Comparison of ENCODE assay signal across 9 cellular contexts in the genomic region with DNA sequence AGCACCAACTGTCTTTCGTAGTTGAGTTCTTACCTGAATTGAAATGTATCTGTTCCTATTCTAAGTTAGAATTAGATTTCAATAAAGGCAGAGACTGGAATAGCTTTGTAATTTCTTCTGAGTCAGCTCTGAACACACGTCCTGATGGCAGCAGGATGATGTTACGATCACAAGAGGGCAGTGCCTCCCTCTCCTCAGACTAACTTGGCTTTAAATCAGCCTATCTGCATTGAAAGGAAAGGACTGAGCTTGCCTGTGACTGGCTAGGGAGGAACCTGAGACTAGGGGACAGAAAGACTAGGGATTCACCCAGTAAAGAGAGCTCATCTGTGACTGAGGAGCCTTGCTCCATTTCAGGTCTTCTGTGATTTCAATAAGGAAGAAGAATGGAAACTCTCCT.
DNase-seq lines count a peak whose midpoint lies in the region; ATAC-seq, FAIRE-seq and TF ChIP-seq lines count a peak whose summit lies in the region.
"Had no signal": no experiment of that assay in that cellular context is flagged by ENCODE, and none has a peak within 500 bp of the region (broad histone marks: within the 10 kb centered on the region; RNA-seq: fewer than 3 reads in every experiment).

No MANE protein-coding gene starts in this region.

- H3K27ac ChIP-seq in endothelial cell of umbilical vein (ENCODE audit: insufficient read depth, low read depth, low read length): no peak overlapping the region
- H3K27ac ChIP-seq: HL-60 had no signal

- dilution Hi-C loops in endothelial cell of umbilical vein (cut with MboI; ENCODE audit: extremely low pct_ligation_motif_present, low sequenced_read_pairs): no loop called here

- H3K36me3 ChIP-seq in endothelial cell of umbilical vein (ENCODE audit: control insufficient read depth in 2 of 2, extremely low read depth in 1 of 2, insufficient read depth in 2 of 2, low read length in 2 of 2): no peaks in the 10 kb centered on the region

- no peak overlapping the region for H3K4me2 ChIP-seq in endothelial cell of umbilical vein (ENCODE audit: insufficient read depth, low read length)

- H4K20me1 ChIP-seq in endothelial cell of umbilical vein (replicated peaks; ENCODE audit: control insufficient read depth, extremely low read depth, insufficient read depth, low read length): no peaks in the 10 kb centered on the region

- no peak for TF ChIP-seq POLR2A in endothelial cell of umbilical vein (IDR thresholded peaks at IDR 0.05; ENCODE audit: low read depth, low read length)

- no peaks in the 10 kb centered on the region for H3K4me1 ChIP-seq in endothelial cell of umbilical vein (ENCODE audit: control insufficient read depth, extremely low read depth, insufficient read depth, low read length)

- CTCF ChIA-PET in endothelial cell of umbilical vein (lab: Charles Lee): interaction anchor here (0.7 to 12.3 kb wide), 19 partner anchors 10 to 147 kb away, joined by 3 to 184 read pairs (median 4); no protein-coding TSS in a partner anchor

- no TSS peak for BruUV-seq in endothelial cell of umbilical vein (replicated peaks; lab: Mats Ljungman, UMichigan)

- H3K4me3 Mint-ChIP-seq in stimulated activated naive CD8-positive, alpha-beta T cell treated with anti-CD3 and anti-CD28 coated beads, Interleukin-15, Interleukin-2, amounts not matched to agents 100 ng/mL and 50 ng/mL, for 24 hours: peak overlapping the region; percentile 87

- H3K27me3 Mint-ChIP-seq in stimulated activated naive CD8-positive, alpha-beta T cell treated with anti-CD3 and anti-CD28 coated beads, Interleukin-15, Interleukin-2, amounts not matched to agents 100 ng/mL and 50 ng/mL, for 24 hours: peaks cover 4% of the 10 kb centered on the region

- TF ChIP-seq CTCF in endothelial cell of umbilical vein (IDR thresholded peaks at IDR 0.05; ENCODE audit: extremely low read depth in 1 of 2, insufficient read depth in 1 of 2, low read depth in 1 of 2, low read length in 2 of 2): peak; percentile 6 to 26

- intact Hi-C loops in endothelial cell of umbilical vein (cut with micrococcal nuclease): no loop called here

- H3K27ac Mint-ChIP-seq in stimulated activated naive CD8-positive, alpha-beta T cell treated with anti-CD3 and anti-CD28 coated beads, Interleukin-15, Interleukin-2, amounts not matched to agents 100 ng/mL and 50 ng/mL, for 24 hours: peak overlapping the region; percentile 88

- H3K79me2 ChIP-seq in endothelial cell of umbilical vein (ENCODE audit: control insufficient read depth, insufficient read depth, low read length): no peaks in the 10 kb centered on the region

- peaks cover 25% of the 10 kb centered on the region for H3K4me1 Mint-ChIP-seq in stimulated activated naive CD8-positive, alpha-beta T cell treated with anti-CD3 and anti-CD28 coated beads, Interleukin-15, Interleukin-2, amounts not matched to agents 100 ng/mL and 50 ng/mL, for 24 hours (ENCODE audit: low read depth)

- H3K27me3 ChIP-seq in endothelial cell of umbilical vein (ENCODE audit: control insufficient read depth in 2 of 2, insufficient read depth in 2 of 2, low read length in 2 of 2): peaks cover 0 to 1% of the 10 kb centered on the region in 2 experiments

- DNase-seq in activated naive CD4-positive, alpha-beta T cell treated with Interleukin-2 at 50 U/mL for 16 hours: peak; percentile 24
- no peak for DNase-seq in activated naive CD4-positive, alpha-beta T cell (lab: John Stamatoyannopoulos, UW)
- DNase-seq in SW 1271 (lab: John Stamatoyannopoulos, UW) (peak; percentile 23 to 29), endothelial cell of umbilical vein (ENCODE audit: low read depth, low spot score) (peak; percentile 23), NCI-H510A treated with DMSO at 0.1 percent for 48 hours (lab: John Stamatoyannopoulos, UW) (no peak)

- H3K9ac ChIP-seq in endothelial cell of umbilical vein (replicated peaks; ENCODE audit: extremely low read depth, insufficient read depth, low read length): no peak overlapping the region

- H3K4me3 ChIP-seq in endothelial cell of umbilical vein (replicated peaks in 1 of 3; ENCODE audit: insufficient read depth in 1 of 3, low read depth in 1 of 3, low read length in 3 of 3): no peak overlapping the region

- H3K9me3 Mint-ChIP-seq in stimulated activated naive CD8-positive, alpha-beta T cell treated with anti-CD3 and anti-CD28 coated beads, Interleukin-15, Interleukin-2, amounts not matched to agents 100 ng/mL and 50 ng/mL, for 24 hours: no peaks in the 10 kb centered on the region

- ATAC-seq in GM19035 (IDR thresholded peaks at IDR 0.05; ENCODE audit: unreplicated experiment) (no peak), HG03521 (IDR thresholded peaks at IDR 0.05; ENCODE audit: unreplicated experiment) (no peak)

- POLR2A ChIA-PET in endothelial cell of umbilical vein (lab: Charles Lee): no interaction called here

- H3K9me1 ChIP-seq in endothelial cell of umbilical vein (replicated peaks; ENCODE audit: control insufficient read depth, extremely low read depth, insufficient read depth, low read length): no peaks in the 10 kb centered on the region

- H3K36me3 Mint-ChIP-seq in stimulated activated naive CD8-positive, alpha-beta T cell treated with anti-CD3 and anti-CD28 coated beads, Interleukin-15, Interleukin-2, amounts not matched to agents 100 ng/mL and 50 ng/mL, for 24 hours (ENCODE audit: low read depth): peaks cover 5% of the 10 kb centered on the region

- FAIRE-seq in endothelial cell of umbilical vein (lab: Jason Lieb, UNC): peak; percentile 67

- H3K9me3 ChIP-seq in endothelial cell of umbilical vein (replicated peaks; ENCODE audit: control insufficient read depth, insufficient read depth, low read length): no peaks in the 10 kb centered on the region

- H2AFZ ChIP-seq in endothelial cell of umbilical vein (ENCODE audit: low read depth, low read length): no peak overlapping the region

TF ChIP-seq in endothelial cell of umbilical vein, 7 proteins besides CTCF, POLR2A, EP300 and RAD21:
- TF ChIP-seq FOS (IDR thresholded peaks at IDR 0.05; ENCODE audit: borderline replicate concordance, insufficient read depth, low read length) (no peak), EZH2 (IDR thresholded peaks at IDR 0.05; ENCODE audit: borderline replicate concordance, low read depth, low read length, severe bottlenecking) (no peak), GATA2 (IDR thresholded peaks at IDR 0.05; ENCODE audit: insufficient read depth, insufficient read length, low read depth, low read length) (no peak), MYC (IDR thresholded peaks at IDR 0.05; ENCODE audit: low read depth, low read length) (no peak), JUN (IDR thresholded peaks at IDR 0.05; ENCODE audit: borderline replicate concordance, insufficient read depth, insufficient read length, low read depth) (no peak), POLR2AphosphoS5 (IDR thresholded peaks at IDR 0.05; ENCODE audit: insufficient read depth, low read depth, low read length) (no peak)
- TF ChIP-seq, protein P1, sequence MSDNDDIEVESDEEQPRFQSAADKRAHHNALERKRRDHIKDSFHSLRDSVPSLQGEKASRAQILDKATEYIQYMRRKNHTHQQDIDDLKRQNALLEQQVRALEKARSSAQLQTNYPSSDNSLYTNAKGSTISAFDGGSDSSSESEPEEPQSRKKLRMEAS (IDR thresholded peaks at IDR 0.05; ENCODE audit: insufficient read depth, insufficient read length): no peak

Comparison
In these comparisons a context has a peak if more than half of its experiments do, and no peak if none do; other contexts are left out.
1. DNase-seq: peak in activated naive CD4-positive, alpha-beta T cell treated with Interleukin-2 at 50 U/mL for 16 hours (single experiment), SW 1271 (2 of 2) and endothelial cell of umbilical vein (single experiment); none in activated naive CD4-positive, alpha-beta T cell (0 of 4) and NCI-H510A treated with DMSO at 0.1 percent for 48 hours (single experiment).